1 cellular context compared by ENCODE assay signal in the genomic region with DNA sequence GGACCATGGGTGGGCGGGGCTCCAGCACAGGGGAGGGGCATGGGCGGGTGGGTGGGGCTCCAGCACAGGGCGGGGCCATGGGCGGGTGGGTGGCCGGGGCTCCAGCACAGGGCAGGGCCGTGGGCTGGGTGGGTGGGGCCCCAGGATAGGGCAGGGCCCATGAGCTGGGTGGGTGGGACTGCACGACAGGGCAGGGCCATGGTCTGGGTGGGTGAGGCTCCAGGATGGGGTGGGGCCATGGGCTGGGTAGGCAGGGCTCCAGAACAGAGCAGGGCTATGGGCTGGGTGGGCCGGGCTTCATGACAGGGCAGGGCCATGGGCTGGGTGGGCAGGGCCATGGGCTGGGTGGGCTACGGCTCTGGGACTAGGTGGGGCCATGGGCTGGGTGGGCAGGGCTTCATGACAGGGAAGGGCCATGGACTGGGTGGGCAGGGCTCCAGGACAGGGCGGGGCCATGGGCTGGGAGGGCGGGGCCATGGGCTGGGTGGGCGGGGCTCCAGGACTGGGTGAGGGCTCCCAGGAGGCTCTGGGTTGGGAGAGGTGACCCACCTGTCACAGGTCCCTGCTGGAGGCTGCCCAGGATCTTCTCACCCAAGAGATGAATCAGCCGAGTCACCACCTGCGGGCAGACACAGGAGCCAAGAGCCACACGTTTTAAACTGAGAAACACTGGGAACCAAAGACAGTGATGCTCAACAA.
TF ChIP-seq lines count a peak whose summit lies in the region.

No MANE protein-coding gene starts in this region.

TF ChIP-seq in GM23338, 12 proteins besides CTCF, POLR2A, EP300 and RAD21 (continued from another document):
- TF ChIP-seq, protein P1, sequence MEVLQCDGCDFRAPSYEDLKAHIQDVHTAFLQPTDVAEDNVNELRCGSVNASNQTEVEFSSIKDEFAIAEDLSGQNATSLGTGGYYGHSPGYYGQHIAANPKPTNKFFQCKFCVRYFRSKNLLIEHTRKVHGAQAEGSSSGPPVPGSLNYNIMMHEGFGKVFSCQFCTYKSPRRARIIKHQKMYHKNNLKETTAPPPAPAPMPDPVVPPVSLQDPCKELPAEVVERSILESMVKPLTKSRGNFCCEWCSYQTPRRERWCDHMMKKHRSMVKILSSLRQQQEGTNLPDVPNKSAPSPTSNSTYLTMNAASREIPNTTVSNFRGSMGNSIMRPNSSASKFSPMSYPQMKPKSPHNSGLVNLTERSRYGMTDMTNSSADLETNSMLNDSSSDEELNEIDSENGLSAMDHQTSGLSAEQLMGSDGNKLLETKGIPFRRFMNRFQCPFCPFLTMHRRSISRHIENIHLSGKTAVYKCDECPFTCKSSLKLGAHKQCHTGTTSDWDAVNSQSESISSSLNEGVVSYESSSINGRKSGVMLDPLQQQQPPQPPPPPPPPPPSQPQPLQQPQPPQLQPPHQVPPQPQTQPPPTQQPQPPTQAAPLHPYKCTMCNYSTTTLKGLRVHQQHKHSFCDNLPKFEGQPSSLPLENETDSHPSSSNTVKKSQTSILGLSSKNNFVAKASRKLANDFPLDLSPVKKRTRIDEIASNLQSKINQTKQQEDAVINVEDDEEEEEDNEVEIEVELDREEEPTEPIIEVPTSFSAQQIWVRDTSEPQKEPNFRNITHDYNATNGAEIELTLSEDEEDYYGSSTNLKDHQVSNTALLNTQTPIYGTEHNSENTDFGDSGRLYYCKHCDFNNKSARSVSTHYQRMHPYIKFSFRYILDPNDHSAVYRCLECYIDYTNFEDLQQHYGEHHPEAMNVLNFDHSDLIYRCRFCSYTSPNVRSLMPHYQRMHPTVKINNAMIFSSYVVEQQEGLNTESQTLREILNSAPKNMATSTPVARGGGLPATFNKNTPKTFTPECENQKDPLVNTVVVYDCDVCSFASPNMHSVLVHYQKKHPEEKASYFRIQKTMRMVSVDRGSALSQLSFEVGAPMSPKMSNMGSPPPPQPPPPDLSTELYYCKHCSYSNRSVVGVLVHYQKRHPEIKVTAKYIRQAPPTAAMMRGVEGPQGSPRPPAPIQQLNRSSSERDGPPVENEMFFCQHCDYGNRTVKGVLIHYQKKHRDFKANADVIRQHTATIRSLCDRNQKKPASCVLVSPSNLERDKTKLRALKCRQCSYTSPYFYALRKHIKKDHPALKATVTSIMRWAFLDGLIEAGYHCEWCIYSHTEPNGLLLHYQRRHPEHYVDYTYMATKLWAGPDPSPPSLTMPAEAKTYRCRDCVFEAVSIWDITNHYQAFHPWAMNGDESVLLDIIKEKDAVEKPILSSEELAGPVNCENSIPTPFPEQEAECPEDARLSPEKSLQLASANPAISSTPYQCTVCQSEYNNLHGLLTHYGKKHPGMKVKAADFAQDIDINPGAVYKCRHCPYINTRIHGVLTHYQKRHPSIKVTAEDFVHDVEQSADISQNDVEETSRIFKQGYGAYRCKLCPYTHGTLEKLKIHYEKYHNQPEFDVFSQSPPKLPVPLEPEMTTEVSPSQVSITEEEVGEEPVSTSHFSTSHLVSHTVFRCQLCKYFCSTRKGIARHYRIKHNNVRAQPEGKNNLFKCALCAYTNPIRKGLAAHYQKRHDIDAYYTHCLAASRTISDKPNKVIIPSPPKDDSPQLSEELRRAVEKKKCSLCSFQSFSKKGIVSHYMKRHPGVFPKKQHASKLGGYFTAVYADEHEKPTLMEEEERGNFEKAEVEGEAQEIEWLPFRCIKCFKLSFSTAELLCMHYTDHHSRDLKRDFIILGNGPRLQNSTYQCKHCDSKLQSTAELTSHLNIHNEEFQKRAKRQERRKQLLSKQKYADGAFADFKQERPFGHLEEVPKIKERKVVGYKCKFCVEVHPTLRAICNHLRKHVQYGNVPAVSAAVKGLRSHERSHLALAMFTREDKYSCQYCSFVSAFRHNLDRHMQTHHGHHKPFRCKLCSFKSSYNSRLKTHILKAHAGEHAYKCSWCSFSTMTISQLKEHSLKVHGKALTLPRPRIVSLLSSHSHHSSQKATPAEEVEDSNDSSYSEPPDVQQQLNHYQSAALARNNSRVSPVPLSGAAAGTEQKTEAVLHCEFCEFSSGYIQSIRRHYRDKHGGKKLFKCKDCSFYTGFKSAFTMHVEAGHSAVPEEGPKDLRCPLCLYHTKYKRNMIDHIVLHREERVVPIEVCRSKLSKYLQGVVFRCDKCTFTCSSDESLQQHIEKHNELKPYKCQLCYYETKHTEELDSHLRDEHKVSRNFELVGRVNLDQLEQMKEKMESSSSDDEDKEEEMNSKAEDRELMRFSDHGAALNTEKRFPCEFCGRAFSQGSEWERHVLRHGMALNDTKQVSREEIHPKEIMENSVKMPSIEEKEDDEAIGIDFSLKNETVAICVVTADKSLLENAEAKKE (CRISPR knock-in tag; IDR thresholded peaks at IDR 0.05): no peak
- TF ChIP-seq, protein P2, sequence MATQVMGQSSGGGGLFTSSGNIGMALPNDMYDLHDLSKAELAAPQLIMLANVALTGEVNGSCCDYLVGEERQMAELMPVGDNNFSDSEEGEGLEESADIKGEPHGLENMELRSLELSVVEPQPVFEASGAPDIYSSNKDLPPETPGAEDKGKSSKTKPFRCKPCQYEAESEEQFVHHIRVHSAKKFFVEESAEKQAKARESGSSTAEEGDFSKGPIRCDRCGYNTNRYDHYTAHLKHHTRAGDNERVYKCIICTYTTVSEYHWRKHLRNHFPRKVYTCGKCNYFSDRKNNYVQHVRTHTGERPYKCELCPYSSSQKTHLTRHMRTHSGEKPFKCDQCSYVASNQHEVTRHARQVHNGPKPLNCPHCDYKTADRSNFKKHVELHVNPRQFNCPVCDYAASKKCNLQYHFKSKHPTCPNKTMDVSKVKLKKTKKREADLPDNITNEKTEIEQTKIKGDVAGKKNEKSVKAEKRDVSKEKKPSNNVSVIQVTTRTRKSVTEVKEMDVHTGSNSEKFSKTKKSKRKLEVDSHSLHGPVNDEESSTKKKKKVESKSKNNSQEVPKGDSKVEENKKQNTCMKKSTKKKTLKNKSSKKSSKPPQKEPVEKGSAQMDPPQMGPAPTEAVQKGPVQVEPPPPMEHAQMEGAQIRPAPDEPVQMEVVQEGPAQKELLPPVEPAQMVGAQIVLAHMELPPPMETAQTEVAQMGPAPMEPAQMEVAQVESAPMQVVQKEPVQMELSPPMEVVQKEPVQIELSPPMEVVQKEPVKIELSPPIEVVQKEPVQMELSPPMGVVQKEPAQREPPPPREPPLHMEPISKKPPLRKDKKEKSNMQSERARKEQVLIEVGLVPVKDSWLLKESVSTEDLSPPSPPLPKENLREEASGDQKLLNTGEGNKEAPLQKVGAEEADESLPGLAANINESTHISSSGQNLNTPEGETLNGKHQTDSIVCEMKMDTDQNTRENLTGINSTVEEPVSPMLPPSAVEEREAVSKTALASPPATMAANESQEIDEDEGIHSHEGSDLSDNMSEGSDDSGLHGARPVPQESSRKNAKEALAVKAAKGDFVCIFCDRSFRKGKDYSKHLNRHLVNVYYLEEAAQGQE (IDR thresholded peaks at IDR 0.05; ENCODE audit: unreplicated experiment): no peak
- no peak for TF ChIP-seq NANOG (IDR thresholded peaks at IDR 0.05; ENCODE audit: borderline replicate concordance)
- TF ChIP-seq EZH2phosphoT487 (IDR thresholded peaks at IDR 0.05; ENCODE audit: unreplicated experiment): no peak
- no peak for TF ChIP-seq POLR2AphosphoS5 (IDR thresholded peaks at IDR 0.05; ENCODE audit: low read depth)
- TF ChIP-seq JUNB (IDR thresholded peaks at IDR 0.05; ENCODE audit: unreplicated experiment): no peak
- no peak for TF ChIP-seq STAT1 (IDR thresholded peaks at IDR 0.05; ENCODE audit: unreplicated experiment)
